Comparison of ENCODE assay signal across 1 cellular context in the genomic region with DNA sequence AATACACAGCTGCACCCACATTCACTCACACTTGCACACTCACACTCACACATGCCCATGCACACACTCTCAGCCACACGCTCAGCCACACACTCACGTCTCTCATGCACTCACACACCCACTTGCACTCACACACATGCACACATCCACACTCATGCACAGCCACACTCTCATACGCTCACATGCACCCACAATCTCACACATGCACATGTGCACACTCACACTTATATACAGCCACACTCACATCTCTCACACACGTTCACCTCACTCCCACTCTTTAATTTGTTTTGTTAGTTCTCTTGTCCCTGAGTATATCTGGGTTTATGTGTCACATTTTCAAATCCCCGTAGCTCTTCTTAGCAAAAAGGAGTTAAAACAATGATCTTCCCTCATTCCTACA.
TF ChIP-seq lines count a peak whose summit lies in the region.

No MANE protein-coding gene starts in this region.

TF ChIP-seq in GM12891, 5 proteins besides CTCF, POLR2A, EP300 and RAD21:
- TF ChIP-seq POU2F2 (IDR thresholded peaks at IDR 0.05; ENCODE audit: low read depth, low read length) (no peak), POLR2AphosphoS5 (IDR thresholded peaks at IDR 0.05; ENCODE audit: low read depth, low read length) (no peak), TAF1 (IDR thresholded peaks at IDR 0.05; ENCODE audit: low read depth, low read length) (no peak), PAX5 (IDR thresholded peaks at IDR 0.05; ENCODE audit: insufficient read depth, low read length, severe bottlenecking) (no peak), SPI1 (IDR thresholded peaks at IDR 0.05; ENCODE audit: low read depth, low read length) (no peak)
TF ChIP-seq in GM12891: peak in this region for 0.
